16 cellular contexts compared by ENCODE assay signal in genomic region chr19:45096700-45097099, GRCh38. TPM values are rescaled to one million over a fixed set of nuclear protein-coding genes. Genes with fewer than 3 reads are reported as not detected.
DNase-seq lines count a peak whose midpoint lies in the region; ATAC-seq and TF ChIP-seq lines count a peak whose summit lies in the region.
"Had no signal": no experiment of that assay in that cellular context is flagged by ENCODE, and none has a peak within 500 bp of the region (broad histone marks: within the 10 kb centered on the region; RNA-seq: fewer than 3 reads in every experiment).

No MANE protein-coding gene starts in this region.

- H3K4me1 ChIP-seq in adrenal gland (replicated peaks in 1 of 2) (peaks cover 69 to 82% of the 10 kb centered on the region in 2 donors), Peyer's patch (peaks cover 14 to 81% (median 18%) of the 10 kb centered on the region in 4 donors)

- CTCF ChIA-PET in activated CD4-positive, alpha-beta T cell treated with anti-CD3 and anti-CD28 coated beads, Interleukin-2, amount 10 ng/mL, durations not matched to agents 7 days and 5 days (lab: Charles Lee), result no interaction called here

- H3K27me3 ChIP-seq in adrenal gland, result no peaks in the 10 kb centered on the region
- H3K27me3 ChIP-seq in Peyer's patch, result no peaks in the 10 kb centered on the region
- H3K27me3 ChIP-seq: ascending aorta had no signal

- H3K27me3 Mint-ChIP-seq in activated CD4-positive, alpha-beta T cell treated with anti-CD3 and anti-CD28 coated beads, Interleukin-2, amount 10 ng/mL, durations not matched to agents 7 days and 5 days, result no peaks in the 10 kb centered on the region
- no peaks in the 10 kb centered on the region for H3K27me3 Mint-ChIP-seq in memory B cell
- no peaks in the 10 kb centered on the region for H3K27me3 Mint-ChIP-seq in stimulated activated naive B cell treated with anti-CD40 and anti-IgM and Interleukin-4, amounts not matched to agents 10 μg/mL and 1 μg/mL and 100 μg/mL, for 72 hours

- H3K9me3 ChIP-seq in adrenal gland (replicated peaks in 1 of 3) (no peaks in the 10 kb centered on the region), Peyer's patch (no peaks in the 10 kb centered on the region)
- H3K9me3 ChIP-seq: ascending aorta had no signal

- H3K4me1 Mint-ChIP-seq in activated CD4-positive, alpha-beta T cell treated with anti-CD3 and anti-CD28 coated beads, Interleukin-2, amount 10 ng/mL, durations not matched to agents 7 days and 5 days, result peaks cover 70% of the 10 kb centered on the region
- H3K4me1 Mint-ChIP-seq in memory B cell, result peaks cover 46% of the 10 kb centered on the region
- H3K4me1 Mint-ChIP-seq in stimulated activated naive B cell treated with anti-CD40 and anti-IgM and Interleukin-4, amounts not matched to agents 10 μg/mL and 1 μg/mL and 100 μg/mL, for 72 hours, result peaks cover 50 to 71% of the 10 kb centered on the region in 2 donors

- peak overlapping the region; percentile 28 for H3K27ac Mint-ChIP-seq in activated CD4-positive, alpha-beta T cell treated with anti-CD3 and anti-CD28 coated beads, Interleukin-2, amount 10 ng/mL, durations not matched to agents 7 days and 5 days
- peak overlapping the region; percentile 72 for H3K27ac Mint-ChIP-seq in memory B cell
- peak overlapping the region; percentile 65 for H3K27ac Mint-ChIP-seq in stimulated activated naive B cell treated with anti-CD40 and anti-IgM and Interleukin-4, amounts not matched to agents 10 μg/mL and 1 μg/mL and 100 μg/mL, for 72 hours

- H3K27ac ChIP-seq in adrenal gland (peak overlapping the region; percentile 82 to 99 (median 97)), Peyer's patch (no peak overlapping the region)
- H3K27ac ChIP-seq: ascending aorta, SK-N-MC, WERI-Rb-1 had no signal

- H3K4me3 ChIP-seq in adrenal gland, result no peak overlapping the region
- H3K4me3 ChIP-seq in Peyer's patch, result no peak overlapping the region
- H3K4me3 ChIP-seq: ascending aorta, SK-N-MC had no signal

- TF ChIP-seq CTCF in adrenal gland (IDR thresholded peaks at IDR 0.05), result no peak
- no peak for TF ChIP-seq CTCF in Peyer's patch (IDR thresholded peaks at IDR 0.05)
- TF ChIP-seq CTCF in GM13976 (IDR thresholded peaks at IDR 0.05; ENCODE audit: borderline replicate concordance, control extremely low read depth, extremely low read depth, insufficient read depth, missing control alignments), result no peak

- no peak for DNase-seq in activated CD4-positive, alpha-beta T cell treated with anti-CD3 and anti-CD28 coated beads, Interleukin-2, amount 10 ng/mL, durations not matched to agents 7 days and 5 days
- no peak for DNase-seq in activated CD4-positive, alpha-beta T cell treated with anti-CD3 and anti-CD28 coated beads, Interleukin-2, amount 50 U/mL, for 48 hours
- DNase-seq in adrenal gland, result no peak
- no peak for DNase-seq in memory B cell (ENCODE audit: low spot score in 2 of 2)
- DNase-seq in stimulated activated naive B cell treated with anti-CD40 and anti-IgM and Interleukin-4, amounts not matched to agents 10 μg/mL and 1 μg/mL and 100 μg/mL, for 72 hours, result no peak
- no peak for DNase-seq in Peyer's patch
- DNase-seq in GM13976 (ENCODE audit: low spot score), result no peak
- DNase-seq: 8988T; activated T-cell treated with anti-CD3 and anti-CD28 coated beads for 4 hours; effector memory CD4-positive, alpha-beta T cell; islet precursor cell; right cardiac atrium; WERI-Rb-1 had no signal

- in situ Hi-C loops in GM13976 (cut with MboI; ENCODE audit: low sequenced_read_pairs, unreplicated experiment), result no loop called here

- intact Hi-C loops in adrenal gland (cut with DNase I), result no loop called here

- no peaks in the 10 kb centered on the region for H3K9me3 Mint-ChIP-seq in activated CD4-positive, alpha-beta T cell treated with anti-CD3 and anti-CD28 coated beads, Interleukin-2, amount 10 ng/mL, durations not matched to agents 7 days and 5 days
- H3K9me3 Mint-ChIP-seq in memory B cell, result no peaks in the 10 kb centered on the region
- no peaks in the 10 kb centered on the region for H3K9me3 Mint-ChIP-seq in stimulated activated naive B cell treated with anti-CD40 and anti-IgM and Interleukin-4, amounts not matched to agents 10 μg/mL and 1 μg/mL and 100 μg/mL, for 72 hours

- H3K36me3 ChIP-seq in adrenal gland (replicated peaks in 1 of 2) (no peaks in the 10 kb centered on the region), Peyer's patch (no peaks in the 10 kb centered on the region)
- H3K36me3 ChIP-seq: ascending aorta had no signal

- POLR2A ChIA-PET in activated CD4-positive, alpha-beta T cell treated with anti-CD3 and anti-CD28 coated beads, Interleukin-2, amount 10 ng/mL, durations not matched to agents 7 days and 5 days (lab: Charles Lee), result no interaction called here

- peaks cover 11% of the 10 kb centered on the region for H3K36me3 Mint-ChIP-seq in activated CD4-positive, alpha-beta T cell treated with anti-CD3 and anti-CD28 coated beads, Interleukin-2, amount 10 ng/mL, durations not matched to agents 7 days and 5 days (ENCODE audit: low read depth)
- peaks cover 4% of the 10 kb centered on the region for H3K36me3 Mint-ChIP-seq in memory B cell
- H3K36me3 Mint-ChIP-seq in stimulated activated naive B cell treated with anti-CD40 and anti-IgM and Interleukin-4, amounts not matched to agents 10 μg/mL and 1 μg/mL and 100 μg/mL, for 72 hours, result peaks cover 0 to 27% of the 10 kb centered on the region in 2 donors

- no peak for TF ChIP-seq POLR2A in adrenal gland (IDR thresholded peaks at IDR 0.05)
- TF ChIP-seq POLR2A in Peyer's patch (IDR thresholded peaks at IDR 0.05), result no peak

- ATAC-seq in memory B cell (ENCODE audit: low read depth), result no peak
- ATAC-seq in stimulated activated naive B cell treated with anti-CD40 and anti-IgM and Interleukin-4, amounts not matched to agents 10 μg/mL and 1 μg/mL and 100 μg/mL, for 72 hours (replicated peaks), result no peak
- ATAC-seq in HG03571 (IDR thresholded peaks at IDR 0.05; ENCODE audit: unreplicated experiment), result no peak
- ATAC-seq: right cardiac atrium had no signal

- no peak overlapping the region for H3K4me3 Mint-ChIP-seq in activated CD4-positive, alpha-beta T cell treated with anti-CD3 and anti-CD28 coated beads, Interleukin-2, amount 10 ng/mL, durations not matched to agents 7 days and 5 days
- peak overlapping the region; percentile 28 for H3K4me3 Mint-ChIP-seq in memory B cell
- no peak overlapping the region for H3K4me3 Mint-ChIP-seq in stimulated activated naive B cell treated with anti-CD40 and anti-IgM and Interleukin-4, amounts not matched to agents 10 μg/mL and 1 μg/mL and 100 μg/mL, for 72 hours

- WGBS in adrenal gland, 4 donors, result 85 to 89% (median 87%) methylated on average over 7 of the region's 7 CpGs

RNA-seq across cellular contexts. Expression of gene PPP1R37, which starts 3.7 kb away (rescaled TPM):
- 10 to 100 TPM; 21.1 to 21.7 TPM for total RNA-seq in activated CD4-positive, alpha-beta T cell treated with anti-CD3 and anti-CD28 coated beads, Interleukin-2, amount 10 ng/mL, durations not matched to agents 7 days and 5 days
- total RNA-seq in adrenal gland (10 to 100 TPM; 39.6 to 86.7 (median 55.7) TPM), Peyer's patch (10 to 100 TPM; 41.8 to 75.1 (median 54.2) TPM)
- polyA plus RNA-seq in adrenal gland, result 100 to 1,000 TPM in 1 of 3 donors, 10 to 100 TPM in 2; 16.4 to 244 (median 45.4) TPM

RNA-seq across cellular contexts. Expression of gene GEMIN7, which starts 17.6 kb away (rescaled TPM):
- 10 to 100 TPM; 27.1 to 30.0 TPM for total RNA-seq in activated CD4-positive, alpha-beta T cell treated with anti-CD3 and anti-CD28 coated beads, Interleukin-2, amount 10 ng/mL, durations not matched to agents 7 days and 5 days
- 10 to 100 TPM in 6 of 8 donors, 1 to 10 TPM in 2; 4.0 to 22.0 (median 14.5) TPM for total RNA-seq in adrenal gland
- 10 to 100 TPM; 11.3 to 29.0 (median 23.9) TPM for polyA plus RNA-seq in adrenal gland
- total RNA-seq in Peyer's patch, result 10 to 100 TPM in 3 of 4 donors, not detected in 1; 28.7 to 34.2 (median 29.6) TPM

RNA-seq across cellular contexts. Expression of gene ZNF296, which starts 20.4 kb away (rescaled TPM):
- 1 to 10 TPM; 4.0 to 4.1 TPM for total RNA-seq in activated CD4-positive, alpha-beta T cell treated with anti-CD3 and anti-CD28 coated beads, Interleukin-2, amount 10 ng/mL, durations not matched to agents 7 days and 5 days
- total RNA-seq in adrenal gland (1 to 10 TPM in 2 of 8 donors, under 1 TPM in 5, not detected in 1; 0.55 to 1.3 (median 0.70) TPM), Peyer's patch (1 to 10 TPM in 3 of 4 donors, not detected in 1; 2.1 to 5.5 (median 5.4) TPM)
- 10 to 100 TPM in 1 of 3 donors, 1 to 10 TPM in 1, not detected in 1; 2.5 to 13.2 TPM for polyA plus RNA-seq in adrenal gland
- total RNA-seq: ascending aorta had no signal

RNA-seq across cellular contexts. Expression of gene CLASRP, which starts 57.9 kb away (rescaled TPM):
- 100 to 1,000 TPM; 101 to 109 TPM for total RNA-seq in activated CD4-positive, alpha-beta T cell treated with anti-CD3 and anti-CD28 coated beads, Interleukin-2, amount 10 ng/mL, durations not matched to agents 7 days and 5 days
- total RNA-seq in adrenal gland (100 to 1,000 TPM in 1 of 8 donors, 10 to 100 TPM in 7; 22.6 to 137 (median 64.7) TPM), Peyer's patch (100 to 1,000 TPM in 3 of 4 donors, 10 to 100 TPM in 1; 94.2 to 310 (median 147) TPM)
- polyA plus RNA-seq in adrenal gland, result 100 to 1,000 TPM in 2 of 3 donors, 10 to 100 TPM in 1; 39.8 to 730 (median 246) TPM

Comparison
In these comparisons a context has a peak if more than half of its experiments do, and no peak if none do; other contexts are left out.
1. H3K27ac ChIP-seq: peak in adrenal gland (5 of 5); none in Peyer's patch (0 of 4).
2. Peak in every context shown above with its lines, with median percentiles within 50 percentile points of each other: H3K27ac Mint-ChIP-seq.